In genomic region chr19:34243876-34244578, GRCh38 we compare ENCODE assay signal across 12 cellular contexts.
"Had no signal": no experiment of that assay in that cellular context is flagged by ENCODE, and none has a peak within 500 bp of the region (broad histone marks: within the 10 kb centered on the region; RNA-seq: fewer than 3 reads in every experiment).

No MANE protein-coding gene starts in this region.

- DNase-seq: activated T-cell treated with anti-CD3 and anti-CD28 coated beads, Interleukin-2, amount 50 U/mL, for 1 hour; cerebellar nuclear complex; hippocampal formation; kidney glomerular epithelial cell; naive B cell; small intestine had no signal

- H3K27me3 Mint-ChIP-seq: activated naive CD4-positive, alpha-beta T cell treated with anti-CD3 and anti-CD28 coated beads, Interleukin-2, amount 50 U/mL, for 24 hours; naive B cell had no signal

- H3K36me3 ChIP-seq: neutrophil, thyroid gland, vagina had no signal

- H3K27ac ChIP-seq: neutrophil, thyroid gland, vagina had no signal

- H3K9me3 ChIP-seq: neutrophil, thyroid gland, vagina had no signal

- H3K4me3 Mint-ChIP-seq: activated naive CD4-positive, alpha-beta T cell treated with anti-CD3 and anti-CD28 coated beads, Interleukin-2, amount 50 U/mL, for 24 hours; brain had no signal

- H3K36me3 Mint-ChIP-seq: naive B cell had no signal

- H3K27me3 ChIP-seq: thyroid gland, vagina had no signal

- H3K4me1 ChIP-seq: thyroid gland, vagina had no signal

- H3K4me1 Mint-ChIP-seq: activated naive CD4-positive, alpha-beta T cell treated with anti-CD3 and anti-CD28 coated beads, Interleukin-2, amount 50 U/mL, for 24 hours had no signal

- H3K27ac Mint-ChIP-seq: activated naive CD4-positive, alpha-beta T cell treated with anti-CD3 and anti-CD28 coated beads, Interleukin-2, amount 50 U/mL, for 24 hours had no signal

- H3K9me3 Mint-ChIP-seq: activated naive CD4-positive, alpha-beta T cell treated with anti-CD3 and anti-CD28 coated beads, Interleukin-2, amount 50 U/mL, for 24 hours; brain; naive B cell had no signal

- H3K4me3 ChIP-seq: lung, thyroid gland, vagina had no signal
